ENCODE assay signal across 19 cellular contexts in genomic region chr11:704189-704798, GRCh38. TPM values are rescaled to one million over a fixed set of nuclear protein-coding genes. Genes with fewer than 3 reads are reported as not detected.
A peak's percentile ranks its signal among the peaks of the same experiment; 100 is the strongest.
DNase-seq lines count a peak whose midpoint lies in the region; ATAC-seq and TF ChIP-seq lines count a peak whose summit lies in the region.
"Had no signal": no experiment of that assay in that cellular context is flagged by ENCODE, and none has a peak within 500 bp of the region (broad histone marks: within the 10 kb centered on the region; RNA-seq: fewer than 3 reads in every experiment).

No MANE protein-coding gene starts in this region.

- H3K9me3 ChIP-seq in ascending aorta: no peaks in the 10 kb centered on the region
- no peaks in the 10 kb centered on the region for H3K9me3 ChIP-seq in skeletal muscle satellite cell (replicated peaks; ENCODE audit: low read length)
- H3K9me3 ChIP-seq: SK-N-SH had no signal

- H3K4me3 ChIP-seq in ascending aorta (no peak overlapping the region), skeletal muscle satellite cell (ENCODE audit: low read length) (no peak overlapping the region), mesendoderm (ENCODE audit: low read length) (no peak overlapping the region)
- H3K4me3 ChIP-seq: GM12878 had no signal

- H3K36me3 ChIP-seq in ascending aorta (peaks cover 6 to 10% of the 10 kb centered on the region in 2 donors), skeletal muscle satellite cell (ENCODE audit: insufficient read depth, low read length) (peaks cover 17% of the 10 kb centered on the region), mesendoderm (ENCODE audit: control insufficient read depth, insufficient read depth, low read length) (no peaks in the 10 kb centered on the region)

- no peaks in the 10 kb centered on the region for H3K79me1 ChIP-seq in mesendoderm (ENCODE audit: low read length)

- no peak overlapping the region for H4K5ac ChIP-seq in mesendoderm (ENCODE audit: low read length)

- H3K18ac ChIP-seq in mesendoderm (ENCODE audit: low read length): no peak overlapping the region

- H3K79me2 ChIP-seq in mesendoderm (ENCODE audit: control insufficient read depth, insufficient read depth, low read length): no peaks in the 10 kb centered on the region

- no peak overlapping the region for H3K23ac ChIP-seq in mesendoderm (ENCODE audit: low read length)

- no peak overlapping the region for H2BK5ac ChIP-seq in mesendoderm (ENCODE audit: low read length)

- H3K9me3 Mint-ChIP-seq in activated T-helper 17 cell treated with anti-CD3 and anti-CD28 coated beads, Interleukin-2, amount 50 U/mL, for 72 hours: no peaks in the 10 kb centered on the region
- H3K9me3 Mint-ChIP-seq: HFFc6, natural killer cell had no signal

- H3K4me1 Mint-ChIP-seq in activated T-helper 17 cell treated with anti-CD3 and anti-CD28 coated beads, Interleukin-2, amount 50 U/mL, for 72 hours: no peaks in the 10 kb centered on the region

- no peaks in the 10 kb centered on the region for H3K36me3 Mint-ChIP-seq in activated T-helper 17 cell treated with anti-CD3 and anti-CD28 coated beads, Interleukin-2, amount 50 U/mL, for 72 hours (ENCODE audit: low read depth)
- H3K36me3 Mint-ChIP-seq: natural killer cell had no signal

- no peak overlapping the region for H3K56ac ChIP-seq in mesendoderm (ENCODE audit: low read length)

- H4K8ac ChIP-seq in mesendoderm (ENCODE audit: low read depth, low read length): no peak overlapping the region

- H2BK15ac ChIP-seq in mesendoderm (replicated peaks; ENCODE audit: low read depth): no peak overlapping the region

- no peak overlapping the region for H3K4ac ChIP-seq in mesendoderm (ENCODE audit: low read depth, low read length)

- H2AK5ac ChIP-seq in mesendoderm (ENCODE audit: low read length): no peak overlapping the region

- H3K4me2 ChIP-seq in skeletal muscle satellite cell (ENCODE audit: low read length): peak overlapping the region; percentile 78
- no peak overlapping the region for H3K4me2 ChIP-seq in mesendoderm (ENCODE audit: low read length)
- H3K4me2 ChIP-seq: SK-N-SH had no signal

- no peak overlapping the region for H2BK120ac ChIP-seq in mesendoderm (ENCODE audit: low read depth, low read length)

- H3K4me1 ChIP-seq in ascending aorta (peaks cover 0 to 34% of the 10 kb centered on the region in 2 donors), skeletal muscle satellite cell (ENCODE audit: control insufficient read depth, insufficient read depth, low read length) (peaks cover 46% of the 10 kb centered on the region), mesendoderm (ENCODE audit: control insufficient read depth, low read depth, low read length) (peaks cover 2% of the 10 kb centered on the region)

- H3K27me3 ChIP-seq in ascending aorta: no peaks in the 10 kb centered on the region
- H3K27me3 ChIP-seq in skeletal muscle satellite cell (ENCODE audit: control insufficient read depth, insufficient read depth, low read length): no peaks in the 10 kb centered on the region
- H3K27me3 ChIP-seq in mesendoderm (ENCODE audit: insufficient read depth, low read length, poor library complexity): no peaks in the 10 kb centered on the region

- TF ChIP-seq CTCF in C4-2B (conservative IDR thresholded peaks at IDR 0.05): no peak
- TF ChIP-seq CTCF in ascending aorta (IDR thresholded peaks at IDR 0.05): no peak

- intact Hi-C loops in ascending aorta (cut with DNase I): no loop called here

- WGBS in mesendoderm (ENCODE audit: extremely low coverage, insufficient coverage, low lambda C conversion rate): no CpG with 5 or more reads among the region's 23 CpGs

- ATAC-seq in left lobe of liver: no peak
- no peak for ATAC-seq in activated T-helper 17 cell treated with anti-CD3 and anti-CD28 coated beads, Interleukin-2, amount 50 U/mL, for 72 hours (replicated peaks)
- ATAC-seq: GM12878, natural killer cell had no signal

- no peak overlapping the region for H3K27ac Mint-ChIP-seq in activated T-helper 17 cell treated with anti-CD3 and anti-CD28 coated beads, Interleukin-2, amount 50 U/mL, for 72 hours
- H3K27ac Mint-ChIP-seq: natural killer cell had no signal

- peaks cover 3% of the 10 kb centered on the region for H3K27me3 Mint-ChIP-seq in activated T-helper 17 cell treated with anti-CD3 and anti-CD28 coated beads, Interleukin-2, amount 50 U/mL, for 72 hours

- H3K4me3 Mint-ChIP-seq in activated T-helper 17 cell treated with anti-CD3 and anti-CD28 coated beads, Interleukin-2, amount 50 U/mL, for 72 hours: no peak overlapping the region
- H3K4me3 Mint-ChIP-seq: natural killer cell had no signal

- no peak for DNase-seq in ascending aorta (ENCODE audit: low spot score in 2 of 2)
- peak; percentile 49 for DNase-seq in left lobe of liver (ENCODE audit: low spot score)
- no peak for DNase-seq in NCI-H748 (lab: John Stamatoyannopoulos, UW; ENCODE audit: unreplicated experiment)
- no peak for DNase-seq in activated gamma-delta T cell (lab: John Stamatoyannopoulos, UW)
- no peak for DNase-seq in mesendoderm
- DNase-seq: activated CD4-positive, alpha-beta T cell treated with anti-CD3 and anti-CD28 coated beads, Interleukin-2, amount 50 U/mL, for 48 hours; activated T-cell treated with anti-CD3 and anti-CD28 coated beads, Interleukin-2, amount 50 U/mL, for 48 hours; head of caudate nucleus; HFFc6; KBM-7; natural killer cell; NCI-H1105 treated with DMSO at 0.1 percent for 48 hours; retina; stimulated activated CD4-positive, alpha-beta T cell treated with anti-CD3 and anti-CD28 coated beads, Interleukin-4, amount 100 ng/mL, for 4 hours had no signal

- H3K27ac ChIP-seq in C4-2B: peak overlapping the region; percentile 98
- H3K27ac ChIP-seq in ascending aorta: peak overlapping the region; percentile 90 to 96
- no peak overlapping the region for H3K27ac ChIP-seq in mesendoderm (ENCODE audit: low read depth, low read length)

- H3K9ac ChIP-seq in skeletal muscle satellite cell (ENCODE audit: low read depth, low read length): no peak overlapping the region
- no peak overlapping the region for H3K9ac ChIP-seq in mesendoderm (ENCODE audit: low read length)
- H3K9ac ChIP-seq: SK-N-SH had no signal

RNA-seq across cellular contexts. Expression of gene EPS8L2, which starts 1.7 kb away (rescaled TPM):
- total RNA-seq in ascending aorta: 76.7 TPM
- total RNA-seq in left lobe of liver: 190 TPM
- 10.4 and 19.4 TPM in 2 replicates for total RNA-seq in skeletal muscle satellite cell (2012; rRNA removed)
- 10 to 100 TPM; 23.6 to 34.6 TPM for total RNA-seq in activated T-helper 17 cell treated with anti-CD3 and anti-CD28 coated beads, Interleukin-2, amount 50 U/mL, for 72 hours
- polyA plus RNA-seq in mesendoderm (2013, experiment 1 of 2): 12.1 TPM
- polyA plus RNA-seq in mesendoderm (2013, experiment 2 of 2): 13.0 TPM

RNA-seq across cellular contexts. Expression of gene TMEM80, which starts 8.7 kb away (rescaled TPM):
- total RNA-seq in ascending aorta (1.3 TPM), left lobe of liver (16.8 TPM)
- 8.1 and 8.4 TPM in 2 replicates for total RNA-seq in skeletal muscle satellite cell (2012; rRNA removed)
- 10 to 100 TPM; 11.7 to 14.6 TPM for total RNA-seq in activated T-helper 17 cell treated with anti-CD3 and anti-CD28 coated beads, Interleukin-2, amount 50 U/mL, for 72 hours
- 6.1 TPM for polyA plus RNA-seq in mesendoderm (2013, experiment 1 of 2)
- polyA plus RNA-seq in mesendoderm (2013, experiment 2 of 2): 6.9 TPM

RNA-seq across cellular contexts. Expression of gene DEAF1, which starts 9.3 kb away (rescaled TPM):
- 60.5 TPM for total RNA-seq in ascending aorta
- 14.8 TPM for total RNA-seq in left lobe of liver
- total RNA-seq in skeletal muscle satellite cell (2012; rRNA removed): 27.9 and 36.0 TPM in 2 replicates
- total RNA-seq in activated T-helper 17 cell treated with anti-CD3 and anti-CD28 coated beads, Interleukin-2, amount 50 U/mL, for 72 hours: 10 to 100 TPM; 43.2 to 56.0 TPM
- 14.8 TPM for polyA plus RNA-seq in mesendoderm (2013, experiment 1 of 2)
- 14.9 TPM for polyA plus RNA-seq in mesendoderm (2013, experiment 2 of 2)

RNA-seq across cellular contexts. Expression of gene TALDO1, which starts 43.0 kb away (rescaled TPM):
- total RNA-seq in ascending aorta (245 TPM), left lobe of liver (147 TPM)
- 178 and 201 TPM in 2 replicates for total RNA-seq in skeletal muscle satellite cell (2012; rRNA removed)
- total RNA-seq in activated T-helper 17 cell treated with anti-CD3 and anti-CD28 coated beads, Interleukin-2, amount 50 U/mL, for 72 hours: 100 to 1,000 TPM; 131 to 255 TPM
- polyA plus RNA-seq in mesendoderm (2013, experiment 1 of 2): 169 TPM
- 176 TPM for polyA plus RNA-seq in mesendoderm (2013, experiment 2 of 2)
